ENCODE assay signal across 23 cellular contexts in the genomic region with DNA sequence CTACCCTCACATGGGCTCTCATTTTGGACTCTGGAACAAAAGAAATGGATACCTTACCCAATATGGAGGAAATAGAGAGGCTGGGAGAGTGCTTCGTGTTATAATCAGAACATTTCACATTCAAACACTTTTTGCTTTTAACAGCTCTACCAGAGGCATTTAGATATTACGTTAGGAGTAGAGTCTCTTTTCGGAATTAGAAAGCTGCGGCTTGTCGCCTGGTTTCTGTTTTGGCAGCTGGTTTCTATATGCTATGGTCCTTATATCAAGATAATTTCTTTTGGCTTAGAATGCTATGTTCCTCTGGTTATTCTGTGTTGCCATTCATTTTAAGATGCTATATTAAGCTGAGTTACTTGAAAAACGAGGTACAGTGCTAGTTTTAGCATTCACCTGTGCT.
"Had no signal": no experiment of that assay in that cellular context is flagged by ENCODE, and none has a peak within 500 bp of the region (broad histone marks: within the 10 kb centered on the region; RNA-seq: fewer than 3 reads in every experiment).

No MANE protein-coding gene starts in this region.

- H3K27ac Mint-ChIP-seq: effector memory CD8-positive, alpha-beta T cell; immature natural killer cell; memory B cell; natural killer cell; stimulated activated effector memory CD8-positive, alpha-beta T cell treated with anti-CD3 and anti-CD28 coated beads, Interleukin-12 subunit alpha, Interleukin-12 subunit beta, amount 100 ng/mL, for 72 hours; type B pancreatic cell had no signal

- H3K4me3 Mint-ChIP-seq: effector memory CD8-positive, alpha-beta T cell; immature natural killer cell; memory B cell; natural killer cell; stimulated activated effector memory CD8-positive, alpha-beta T cell treated with anti-CD3 and anti-CD28 coated beads, Interleukin-12 subunit alpha, Interleukin-12 subunit beta, amount 100 ng/mL, for 72 hours; type B pancreatic cell had no signal

- H3K4me1 Mint-ChIP-seq: immature natural killer cell; memory B cell; natural killer cell; stimulated activated effector memory CD8-positive, alpha-beta T cell treated with anti-CD3 and anti-CD28 coated beads, Interleukin-12 subunit alpha, Interleukin-12 subunit beta, amount 100 ng/mL, for 72 hours had no signal

- ATAC-seq: effector memory CD8-positive, alpha-beta T cell; left ventricle myocardium superior; lower lobe of right lung; natural killer cell; sciatic nerve; stimulated activated effector memory CD8-positive, alpha-beta T cell treated with anti-CD3 and anti-CD28 coated beads, Interleukin-12 subunit alpha, Interleukin-12 subunit beta, amount 100 ng/mL, for 72 hours; stimulated activated naive CD8-positive, alpha-beta T cell treated with anti-CD3 and anti-CD28 coated beads, Interleukin-15, Interleukin-2, amounts not matched to agents 100 U/mL and 50 U/mL, for 24 hours had no signal

- H3K27me3 Mint-ChIP-seq: effector memory CD8-positive, alpha-beta T cell; memory B cell had no signal

- H3K36me3 ChIP-seq: esophagus squamous epithelium, lower lobe of right lung, neutrophil, prostate gland, right atrium auricular region, tibial artery had no signal

- H3K9me3 ChIP-seq: esophagus squamous epithelium, lower lobe of right lung, neutrophil, prostate gland, right atrium auricular region, testis, tibial artery had no signal

- H3K9me3 Mint-ChIP-seq: effector memory CD8-positive, alpha-beta T cell; memory B cell; stimulated activated effector memory CD8-positive, alpha-beta T cell treated with anti-CD3 and anti-CD28 coated beads, Interleukin-12 subunit alpha, Interleukin-12 subunit beta, amount 100 ng/mL, for 72 hours; type B pancreatic cell had no signal

- H3K27ac ChIP-seq: esophagus squamous epithelium, lower lobe of right lung, neutrophil, prostate gland, right atrium auricular region, testis, tibial artery had no signal

- H3K4me3 ChIP-seq: esophagus squamous epithelium, lower lobe of right lung, prostate gland, right atrium auricular region, testis, tibial artery had no signal

- DNase-seq: cortex of kidney; effector memory CD8-positive, alpha-beta T cell; erythroblast; esophagus squamous epithelium; foreskin melanocyte; hypothalamus; immature natural killer cell; islet precursor cell; left ventricle myocardium superior; lower lobe of right lung; natural killer cell; stimulated activated CD4-positive, alpha-beta T cell treated with anti-CD3 and anti-CD28 coated beads, Interleukin-2, amount 100 ng/mL, for 24 hours; stimulated activated CD4-positive, alpha-beta T cell treated with anti-CD3 and anti-CD28 coated beads, Interleukin-4, amount 100 ng/mL, for 24 hours; stimulated activated naive CD8-positive, alpha-beta T cell treated with anti-CD3 and anti-CD28 coated beads, Interleukin-15, Interleukin-2, amounts not matched to agents 100 U/mL and 50 U/mL, for 24 hours; testis; tibial artery had no signal

- H3K36me3 Mint-ChIP-seq: immature natural killer cell; memory B cell; natural killer cell; stimulated activated effector memory CD8-positive, alpha-beta T cell treated with anti-CD3 and anti-CD28 coated beads, Interleukin-12 subunit alpha, Interleukin-12 subunit beta, amount 100 ng/mL, for 72 hours; type B pancreatic cell had no signal

- H3K4me1 ChIP-seq: lower lobe of right lung, prostate gland, right atrium auricular region, testis, tibial artery had no signal

- H3K27me3 ChIP-seq: esophagus squamous epithelium, neutrophil, right atrium auricular region, testis, tibial artery had no signal
